In the genomic region with DNA sequence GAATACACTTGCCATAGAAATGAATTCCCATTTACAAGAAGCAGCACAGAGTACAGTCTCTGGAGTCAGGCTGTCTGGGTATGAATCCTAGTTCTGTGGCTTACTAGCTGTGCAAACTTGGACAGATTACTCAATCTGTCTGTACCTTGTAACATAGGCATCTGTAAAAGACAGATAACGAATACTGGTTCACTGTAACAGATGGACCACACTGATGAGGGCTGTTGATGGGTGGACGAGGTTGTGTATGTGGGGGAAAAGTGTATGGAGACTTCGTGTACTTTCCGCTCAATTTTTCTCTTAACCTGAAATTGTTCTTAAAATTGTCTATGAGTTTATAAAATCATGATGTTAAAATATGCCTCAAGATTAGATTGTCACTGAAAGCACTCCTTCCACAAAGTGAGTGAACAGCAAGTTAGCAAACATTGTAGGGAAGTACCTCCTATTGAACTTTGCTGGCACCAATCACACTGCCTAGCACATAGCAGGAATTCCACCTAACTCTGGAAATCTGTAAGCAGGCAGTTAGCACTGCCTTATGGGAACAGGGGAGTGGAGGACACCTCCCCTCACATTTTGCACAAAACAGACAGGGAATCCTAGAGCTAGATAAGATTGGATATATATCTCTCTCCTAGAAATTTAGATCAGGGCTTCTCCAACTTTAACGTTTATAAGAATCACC, we compare ENCODE assay signal across 1 cellular context.
TF ChIP-seq lines count a peak whose summit lies in the region.

No MANE protein-coding gene starts in this region.

TF ChIP-seq in GM12878, 131 proteins besides CTCF, POLR2A, EP300 and RAD21:
- TF ChIP-seq BRCA1 (IDR thresholded peaks at IDR 0.05; ENCODE audit: low read depth, low read length) (no peak), RBBP5 (conservative IDR thresholded peaks at IDR 0.05) (no peak), ZNF622 (IDR thresholded peaks at IDR 0.05) (no peak), POLR2AphosphoS2 (IDR thresholded peaks at IDR 0.05; ENCODE audit: low read depth, low read length) (no peak), SMC3 (IDR thresholded peaks at IDR 0.05; ENCODE audit: borderline replicate concordance, low read length) (no peak), CEBPB (IDR thresholded peaks at IDR 0.05; ENCODE audit: borderline replicate concordance in 1 of 2, low read depth in 2 of 2, low read length in 2 of 2) (no peak), HDAC6 (IDR thresholded peaks at IDR 0.05; ENCODE audit: unreplicated experiment) (no peak), MTA3 (IDR thresholded peaks at IDR 0.05; ENCODE audit: borderline replicate concordance, low read length) (no peak), CHD1 (IDR thresholded peaks at IDR 0.05; ENCODE audit: low read depth, low read length) (no peak), ZNF24 (IDR thresholded peaks at IDR 0.05) (no peak), KAT2A (conservative IDR thresholded peaks at IDR 0.05; ENCODE audit: control insufficient read depth, low read depth, low read length) (no peak), SREBF1 (IDR thresholded peaks at IDR 0.05; ENCODE audit: low read length) (no peak)
- TF ChIP-seq, protein P1, sequence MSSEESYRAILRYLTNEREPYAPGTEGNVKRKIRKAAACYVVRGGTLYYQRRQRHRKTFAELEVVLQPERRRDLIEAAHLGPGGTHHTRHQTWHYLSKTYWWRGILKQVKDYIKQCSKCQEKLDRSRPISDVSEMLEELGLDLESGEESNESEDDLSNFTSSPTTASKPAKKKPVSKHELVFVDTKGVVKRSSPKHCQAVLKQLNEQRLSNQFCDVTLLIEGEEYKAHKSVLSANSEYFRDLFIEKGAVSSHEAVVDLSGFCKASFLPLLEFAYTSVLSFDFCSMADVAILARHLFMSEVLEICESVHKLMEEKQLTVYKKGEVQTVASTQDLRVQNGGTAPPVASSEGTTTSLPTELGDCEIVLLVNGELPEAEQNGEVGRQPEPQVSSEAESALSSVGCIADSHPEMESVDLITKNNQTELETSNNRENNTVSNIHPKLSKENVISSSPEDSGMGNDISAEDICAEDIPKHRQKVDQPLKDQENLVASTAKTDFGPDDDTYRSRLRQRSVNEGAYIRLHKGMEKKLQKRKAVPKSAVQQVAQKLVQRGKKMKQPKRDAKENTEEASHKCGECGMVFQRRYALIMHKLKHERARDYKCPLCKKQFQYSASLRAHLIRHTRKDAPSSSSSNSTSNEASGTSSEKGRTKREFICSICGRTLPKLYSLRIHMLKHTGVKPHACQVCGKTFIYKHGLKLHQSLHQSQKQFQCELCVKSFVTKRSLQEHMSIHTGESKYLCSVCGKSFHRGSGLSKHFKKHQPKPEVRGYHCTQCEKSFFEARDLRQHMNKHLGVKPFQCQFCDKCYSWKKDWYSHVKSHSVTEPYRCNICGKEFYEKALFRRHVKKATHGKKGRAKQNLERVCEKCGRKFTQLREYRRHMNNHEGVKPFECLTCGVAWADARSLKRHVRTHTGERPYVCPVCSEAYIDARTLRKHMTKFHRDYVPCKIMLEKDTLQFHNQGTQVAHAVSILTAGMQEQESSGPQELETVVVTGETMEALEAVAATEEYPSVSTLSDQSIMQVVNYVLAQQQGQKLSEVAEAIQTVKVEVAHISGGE (CRISPR knock-in tag; IDR thresholded peaks at IDR 0.05) = no peak
- TF ChIP-seq, protein P2, sequence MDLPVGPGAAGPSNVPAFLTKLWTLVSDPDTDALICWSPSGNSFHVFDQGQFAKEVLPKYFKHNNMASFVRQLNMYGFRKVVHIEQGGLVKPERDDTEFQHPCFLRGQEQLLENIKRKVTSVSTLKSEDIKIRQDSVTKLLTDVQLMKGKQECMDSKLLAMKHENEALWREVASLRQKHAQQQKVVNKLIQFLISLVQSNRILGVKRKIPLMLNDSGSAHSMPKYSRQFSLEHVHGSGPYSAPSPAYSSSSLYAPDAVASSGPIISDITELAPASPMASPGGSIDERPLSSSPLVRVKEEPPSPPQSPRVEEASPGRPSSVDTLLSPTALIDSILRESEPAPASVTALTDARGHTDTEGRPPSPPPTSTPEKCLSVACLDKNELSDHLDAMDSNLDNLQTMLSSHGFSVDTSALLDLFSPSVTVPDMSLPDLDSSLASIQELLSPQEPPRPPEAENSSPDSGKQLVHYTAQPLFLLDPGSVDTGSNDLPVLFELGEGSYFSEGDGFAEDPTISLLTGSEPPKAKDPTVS (IDR thresholded peaks at IDR 0.05; ENCODE audit: low read depth, low read length) = no peak
